ENCODE assay signal across 8 cellular contexts in the genomic region with DNA sequence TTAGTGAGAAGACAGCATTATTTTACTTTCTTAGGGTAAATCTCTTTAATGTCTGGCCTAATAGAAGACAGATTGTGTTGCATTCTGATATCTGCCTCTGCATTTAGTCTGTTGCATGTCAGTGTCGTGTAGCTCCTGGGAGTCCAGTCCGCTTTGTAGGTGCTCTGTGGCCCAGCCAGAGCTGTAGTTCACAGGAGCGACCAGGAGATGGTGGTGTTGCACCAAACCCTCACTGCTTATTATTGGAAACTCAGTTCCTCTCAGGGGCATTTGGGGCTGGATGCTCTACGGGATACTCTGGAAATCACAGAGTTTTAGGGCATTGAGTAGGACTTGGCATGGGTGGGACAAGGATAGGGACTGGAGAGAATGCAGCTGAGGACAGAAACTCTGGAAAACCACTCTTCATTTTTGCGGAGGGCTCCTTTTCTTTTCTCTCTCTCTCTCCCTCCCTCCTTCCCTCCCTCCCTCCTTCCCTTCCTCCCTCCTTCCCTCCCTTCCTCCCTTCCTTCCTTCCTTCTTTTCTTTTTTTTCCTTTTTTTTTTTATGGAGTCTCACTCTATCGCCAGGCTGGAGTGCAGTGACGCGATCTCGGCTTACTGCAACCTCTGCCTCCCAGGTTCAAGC. TPM values are rescaled to one million over a fixed set of nuclear protein-coding genes. Genes with fewer than 3 reads are reported as not detected.
DNase-seq lines count a peak whose midpoint lies in the region; ATAC-seq and TF ChIP-seq lines count a peak whose summit lies in the region.

No MANE protein-coding gene starts in this region.

- no peaks in the 10 kb centered on the region for H3K27me3 Mint-ChIP-seq in osteocyte (ENCODE audit: unreplicated experiment)

- H3K4me3 Mint-ChIP-seq in osteocyte (ENCODE audit: unreplicated experiment): no peak overlapping the region

- no peak overlapping the region for H3K27ac ChIP-seq in SJCRH30
- no peak overlapping the region for H3K27ac ChIP-seq in uterus

- H3K4me1 Mint-ChIP-seq in osteocyte (ENCODE audit: unreplicated experiment): peaks cover 81% of the 10 kb centered on the region

- H3K9me3 Mint-ChIP-seq in osteocyte (ENCODE audit: unreplicated experiment): no peaks in the 10 kb centered on the region

- peak; percentile 95 for TF ChIP-seq CTCF in osteocyte (IDR thresholded peaks at IDR 0.05)
- TF ChIP-seq CTCF in uterus (IDR thresholded peaks at IDR 0.05): peak; percentile 74 to 87 (median 84)

- peaks cover 3% of the 10 kb centered on the region; the same call in 1 of the 2 replicates for H3K4me1 ChIP-seq in SJCRH30
- H3K4me1 ChIP-seq in uterus: peaks cover 0 to 2% of the 10 kb centered on the region in 2 donors

- H3K27me3 ChIP-seq in SJCRH30 (no peaks in the 10 kb centered on the region), uterus (no peaks in the 10 kb centered on the region)

- H3K27ac Mint-ChIP-seq in osteocyte (ENCODE audit: unreplicated experiment): peak overlapping the region; percentile 70

- H3K36me3 ChIP-seq in SJCRH30: 0 out of 2 replicates have a peak, but pooled peaks cover 3% of the 10 kb centered on the region
- H3K36me3 ChIP-seq in uterus: no peaks in the 10 kb centered on the region

- DNase-seq in Daoy (ENCODE audit: low read depth) (peak; percentile 76), SJCRH30 (peak; percentile 70 to 89), foreskin melanocyte (peak; percentile 54), osteocyte (ENCODE audit: extremely low spot score, unreplicated experiment) (peak; percentile 94), uterus (peak; percentile 64 to 79)
- peak; percentile 58 for DNase-seq in Jurkat, Clone E6-1 (ENCODE audit: low read depth, low spot score)
- DNase-seq in activated effector memory CD4-positive, alpha-beta T cell treated with anti-CD3 and anti-CD28 coated beads, Interleukin-2, amount 50 U/mL, for 16 hours: peak; percentile 89

- TF ChIP-seq POLR2A in uterus (IDR thresholded peaks at IDR 0.05): no peak

- H3K4me3 ChIP-seq in Jurkat, Clone E6-1 (ENCODE audit: low read length): no peak overlapping the region
- H3K4me3 ChIP-seq in SJCRH30 (no peak overlapping the region), uterus (no peak overlapping the region)

- intact Hi-C loops in uterus (cut with DNase I; ENCODE audit: low total_unique reads): no loop called here

- H3K36me3 Mint-ChIP-seq in osteocyte (ENCODE audit: unreplicated experiment): peaks cover 23% of the 10 kb centered on the region

- H3K9me3 ChIP-seq in SJCRH30 (replicated peaks): no peaks in the 10 kb centered on the region
- no peaks in the 10 kb centered on the region for H3K9me3 ChIP-seq in uterus

- no peak for ATAC-seq in GM21786 (IDR thresholded peaks at IDR 0.05; ENCODE audit: unreplicated experiment)

RNA-seq across cellular contexts. Expression of gene MIAT, which starts 21.7 kb away (rescaled TPM):
- 0.06 and 0.27 TPM in 2 replicates for total RNA-seq in Daoy (2014; rRNA removed; shearing (Covaris generic))
- 5.9 TPM for polyA plus RNA-seq in Jurkat, Clone E6-1 (2012; ENCODE audit: insufficient read depth, insufficient read length)
- total RNA-seq in SJCRH30 (2014; rRNA removed; shearing (Covaris generic)): 1.3 and 1.9 TPM in 2 replicates
- 1.9 and 3.3 TPM in 2 replicates for total RNA-seq in osteocyte
- total RNA-seq in uterus: 1 to 10 TPM in 3 of 4 donors, under 1 TPM in 1; 0.51 to 5.3 (median 3.1) TPM

RNA-seq across cellular contexts. Expression of gene CRYBA4, which starts 57.4 kb away (rescaled TPM):
- total RNA-seq in Daoy (2014; rRNA removed; shearing (Covaris generic)): not detected in 2 replicates
- not detected for polyA plus RNA-seq in Jurkat, Clone E6-1 (2012; ENCODE audit: insufficient read depth, insufficient read length)
- 0.22 TPM in 1 of 2 replicates, not detected in the other for total RNA-seq in SJCRH30 (2014; rRNA removed; shearing (Covaris generic))
- not detected in 2 replicates for total RNA-seq in osteocyte
- not detected for total RNA-seq in uterus
